In the genomic region with DNA sequence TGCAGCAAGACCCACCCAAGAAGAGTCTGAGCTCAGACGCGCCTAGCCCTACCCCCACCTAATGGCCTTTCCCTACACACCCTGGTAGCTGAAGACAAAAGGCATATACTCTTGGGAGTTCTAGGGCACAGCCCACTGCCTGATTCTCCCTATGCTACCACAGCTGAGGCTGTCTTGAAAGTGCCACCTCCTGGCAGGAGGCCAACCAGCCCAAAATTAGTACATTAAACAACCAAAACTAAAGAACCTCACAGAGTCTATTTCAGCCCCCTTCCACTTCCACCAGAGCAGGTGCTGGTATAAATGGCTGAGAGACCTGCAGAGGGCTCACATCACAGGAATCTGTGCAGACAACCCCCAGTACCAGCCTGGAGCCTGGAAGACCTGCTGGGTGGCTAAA, we compare ENCODE assay signal across 34 cellular contexts.
"Had no signal": no experiment of that assay in that cellular context is flagged by ENCODE, and none has a peak within 500 bp of the region (broad histone marks: within the 10 kb centered on the region; RNA-seq: fewer than 3 reads in every experiment).

No MANE protein-coding gene starts in this region.

- H3K4me3 ChIP-seq: Peyer's patch, SJCRH30, SK-N-MC had no signal

- H3K27me3 ChIP-seq: brain microvascular endothelial cell, Peyer's patch, SJCRH30 had no signal

- H3K4me3 Mint-ChIP-seq: activated CD4-positive, alpha-beta memory T cell treated with anti-CD3 and anti-CD28 coated beads, Interleukin-2, amount 10 ng/mL, durations not matched to agents 7 days and 5 days; activated CD8-positive, alpha-beta memory T cell treated with anti-CD3 and anti-CD28 coated beads, Interleukin-2, amount 10 ng/mL, durations not matched to agents 7 days and 5 days; activated naive CD8-positive, alpha-beta T cell treated with anti-CD3 and anti-CD28 coated beads for 36 hours had no signal

- H3K4me1 Mint-ChIP-seq: activated CD4-positive, alpha-beta memory T cell treated with anti-CD3 and anti-CD28 coated beads, Interleukin-2, amount 10 ng/mL, durations not matched to agents 7 days and 5 days; activated CD8-positive, alpha-beta memory T cell treated with anti-CD3 and anti-CD28 coated beads, Interleukin-2, amount 10 ng/mL, durations not matched to agents 7 days and 5 days; activated naive CD8-positive, alpha-beta T cell treated with anti-CD3 and anti-CD28 coated beads for 36 hours had no signal

- ATAC-seq: activated CD8-positive, alpha-beta memory T cell treated with anti-CD3 and anti-CD28 coated beads, Interleukin-2, amount 10 ng/mL, durations not matched to agents 7 days and 5 days; PC-3; Right ventricle myocardium inferior had no signal

- H3K27me3 Mint-ChIP-seq: activated CD4-positive, alpha-beta memory T cell treated with anti-CD3 and anti-CD28 coated beads, Interleukin-2, amount 10 ng/mL, durations not matched to agents 7 days and 5 days; activated CD8-positive, alpha-beta memory T cell treated with anti-CD3 and anti-CD28 coated beads, Interleukin-2, amount 10 ng/mL, durations not matched to agents 7 days and 5 days had no signal

- DNase-seq: activated CD4-positive, alpha-beta memory T cell treated with anti-CD3 and anti-CD28 coated beads, Interleukin-2, amount 10 ng/mL, durations not matched to agents 7 days and 5 days; activated CD4-positive, alpha-beta T cell treated with anti-CD3 and anti-CD28 coated beads for 1 hour; activated CD4-positive, alpha-beta T cell treated with anti-CD3 and anti-CD28 coated beads for 48 hours; activated CD4-positive, CD25-positive, alpha-beta regulatory T cell; activated CD8-positive, alpha-beta memory T cell treated with anti-CD3 and anti-CD28 coated beads for 24 hours; activated CD8-positive, alpha-beta memory T cell treated with anti-CD3 and anti-CD28 coated beads, Interleukin-2, amount 10 ng/mL, durations not matched to agents 7 days and 5 days; activated CD8-positive, alpha-beta memory T cell treated with anti-CD3 and anti-CD28 coated beads, Interleukin-2, amount 50 U/mL, for 48 hours; activated effector memory CD4-positive, alpha-beta T cell treated with Interleukin-2 at 50 U/mL for 16 hours; activated naive CD4-positive, alpha-beta T cell treated with anti-CD3 and anti-CD28 coated beads, Interleukin-2, amount 50 U/mL, for 16 hours; activated naive CD8-positive, alpha-beta T cell treated with anti-CD3 and anti-CD28 coated beads for 36 hours; activated T-cell treated with anti-CD3 and anti-CD28 coated beads, Interleukin-2, amount 50 U/mL, for 48 hours; amniotic stem cell; aorta; brain microvascular endothelial cell; central memory CD4-positive, alpha-beta T cell; NCI-H1105; NCI-H1417 treated with DMSO at 0.1 percent for 48 hours; NCI-H1694 treated with DMSO at 0.1 percent for 48 hours; NCI-H2029; NCI-H2171 treated with DMSO at 0.1 percent for 48 hours; NCI-H226; NCI-H446 treated with DMSO at 0.1 percent for 48 hours; NCI-H524; NCI-H69; NCI-H82; PC-3; Peyer's patch; T1000; WERI-Rb-1 had no signal

- H3K4me2 ChIP-seq: KMS-11 had no signal

- H3K27ac ChIP-seq: brain microvascular endothelial cell, KMS-11, Peyer's patch, RWPE1, SJCRH30, SK-N-MC, WERI-Rb-1 had no signal

- H3K4me1 ChIP-seq: Peyer's patch, SJCRH30 had no signal

- H3K9me3 Mint-ChIP-seq: activated CD4-positive, alpha-beta memory T cell treated with anti-CD3 and anti-CD28 coated beads, Interleukin-2, amount 10 ng/mL, durations not matched to agents 7 days and 5 days had no signal

- H3K27ac Mint-ChIP-seq: activated CD4-positive, alpha-beta memory T cell treated with anti-CD3 and anti-CD28 coated beads, Interleukin-2, amount 10 ng/mL, durations not matched to agents 7 days and 5 days; activated CD8-positive, alpha-beta memory T cell treated with anti-CD3 and anti-CD28 coated beads, Interleukin-2, amount 10 ng/mL, durations not matched to agents 7 days and 5 days; activated naive CD8-positive, alpha-beta T cell treated with anti-CD3 and anti-CD28 coated beads for 36 hours had no signal

- H3K9ac ChIP-seq: KMS-11 had no signal

- H3K36me3 ChIP-seq: brain microvascular endothelial cell, Peyer's patch, SJCRH30, WERI-Rb-1 had no signal

- H3K36me3 Mint-ChIP-seq: activated CD8-positive, alpha-beta memory T cell treated with anti-CD3 and anti-CD28 coated beads, Interleukin-2, amount 10 ng/mL, durations not matched to agents 7 days and 5 days; activated naive CD8-positive, alpha-beta T cell treated with anti-CD3 and anti-CD28 coated beads for 36 hours had no signal

- H3K9me3 ChIP-seq: Peyer's patch, SJCRH30 had no signal
